In the genomic region with DNA sequence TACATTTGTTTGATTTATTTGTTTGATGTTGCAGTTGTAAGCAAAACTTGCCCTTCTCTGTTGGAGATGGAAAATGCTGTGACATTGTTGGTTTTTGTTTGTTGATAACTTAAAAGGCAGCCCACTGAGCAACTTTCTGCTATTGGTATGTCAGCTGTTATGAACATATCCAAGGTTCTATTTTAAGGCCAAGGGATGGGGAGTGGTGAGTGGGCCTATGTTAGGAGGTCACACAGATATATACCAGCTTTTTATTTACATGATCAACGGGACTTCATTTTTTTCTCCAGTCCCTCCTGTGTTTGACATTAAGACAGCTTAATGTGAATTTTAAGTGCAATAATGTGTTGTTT, we compare ENCODE assay signal across 12 cellular contexts. TPM values are rescaled to one million over a fixed set of nuclear protein-coding genes. Genes with fewer than 3 reads are reported as not detected.
A peak's percentile ranks its signal among the peaks of the same experiment; 100 is the strongest.
DNase-seq lines count a peak whose midpoint lies in the region; ATAC-seq and TF ChIP-seq lines count a peak whose summit lies in the region.
"Had no signal": no experiment of that assay in that cellular context is flagged by ENCODE, and none has a peak within 500 bp of the region (broad histone marks: within the 10 kb centered on the region; RNA-seq: fewer than 3 reads in every experiment).

No MANE protein-coding gene starts in this region.

- H3K27ac ChIP-seq in left lung (peak overlapping the region; percentile 10 to 57), stomach (peak overlapping the region in 4 of 5 donors; percentile 96 to 100 (median 98)), Peyer's patch (no peak overlapping the region)

- peaks cover 27 to 82% of the 10 kb centered on the region in 2 donors for H3K4me1 ChIP-seq in left lung
- H3K4me1 ChIP-seq in stomach = peaks cover 18 to 84% (median 55%) of the 10 kb centered on the region in 4 donors
- peaks cover 0 to 12% (median 3%) of the 10 kb centered on the region in 4 donors for H3K4me1 ChIP-seq in Peyer's patch

- POLR2A ChIA-PET in MCF 10A (lab: Yijun Ruan, JAX) = interaction anchor here (1.0 to 7.1 kb wide), 3 partner anchors 8 to 536 kb away, joined by 3 to 45 read pairs (median 11); no protein-coding TSS in a partner anchor

- BruUV-seq in MCF 10A (replicated peaks; lab: Mats Ljungman, UMichigan) = no TSS peak

- H3K4me3 ChIP-seq in left lung = peak overlapping the region in 1 of 2 donors; percentile 18
- peak overlapping the region in 1 of 4 donors; percentile 19 for H3K4me3 ChIP-seq in stomach
- no peak overlapping the region for H3K4me3 ChIP-seq in Peyer's patch

- H3K27ac Mint-ChIP-seq in HFFc6 (peak overlapping the region; percentile 66), MCF 10A (ENCODE audit: low read depth, unreplicated experiment) (peak overlapping the region; percentile 93)

- H3K4me3 Mint-ChIP-seq in HFFc6 (peak overlapping the region; percentile 78), MCF 10A (ENCODE audit: unreplicated experiment) (peak overlapping the region; percentile 96)

- CTCF ChIA-PET in MCF 10A (lab: Yijun Ruan, JAX) = interaction anchor here (0.6 to 2.0 kb wide), 6 partner anchors 26 to 1508 kb away, joined by 3 to 9 read pairs (median 5); no protein-coding TSS in a partner anchor

- H3K4me1 Mint-ChIP-seq in HFFc6 (ENCODE audit: low read depth) (peaks cover 73% of the 10 kb centered on the region), MCF 10A (ENCODE audit: insufficient read depth, unreplicated experiment) (peaks cover 30% of the 10 kb centered on the region)

- no peak for TF ChIP-seq CTCF in HFFc6 (IDR thresholded peaks at IDR 0.05)
- TF ChIP-seq CTCF in MCF 10A (IDR thresholded peaks at IDR 0.05; ENCODE audit: unreplicated experiment) = no peak
- TF ChIP-seq CTCF in left lung (IDR thresholded peaks at IDR 0.05) = no peak
- no peak for TF ChIP-seq CTCF in stomach (IDR thresholded peaks at IDR 0.05)
- no peak for TF ChIP-seq CTCF in Peyer's patch (IDR thresholded peaks at IDR 0.05)

- H3K9me3 ChIP-seq in left lung (no peaks in the 10 kb centered on the region), stomach (no peaks in the 10 kb centered on the region), Peyer's patch (no peaks in the 10 kb centered on the region)

- TF ChIP-seq POLR2A in stomach (IDR thresholded peaks at IDR 0.05) (no peak), Peyer's patch (IDR thresholded peaks at IDR 0.05) (no peak)

- H3K27me3 ChIP-seq in left lung (no peaks in the 10 kb centered on the region), stomach (no peaks in the 10 kb centered on the region), Peyer's patch (no peaks in the 10 kb centered on the region)

- H3K36me3 ChIP-seq in left lung (no peaks in the 10 kb centered on the region), stomach (no peaks in the 10 kb centered on the region), Peyer's patch (no peaks in the 10 kb centered on the region)

- H3K9me3 Mint-ChIP-seq in HFFc6 (no peaks in the 10 kb centered on the region), MCF 10A (ENCODE audit: unreplicated experiment) (no peaks in the 10 kb centered on the region)

- H3K36me3 Mint-ChIP-seq in HFFc6 (ENCODE audit: low read depth) (peaks cover 9% of the 10 kb centered on the region), MCF 10A (ENCODE audit: insufficient read depth, unreplicated experiment) (peaks cover 18% of the 10 kb centered on the region)

- 9 to 37% (median 21%) methylated on average over 1 of the region's 1 CpG for WGBS in stomach, 5 donors

- DNase-seq in HFFc6 = no peak
- no peak for DNase-seq in MCF 10A (ENCODE audit: unreplicated experiment)
- DNase-seq in left lung = no peak
- DNase-seq in stomach = no peak
- no peak for DNase-seq in effector CD8-positive, alpha-beta T cell (lab: John Stamatoyannopoulos, UW)
- no peak for DNase-seq in Peyer's patch
- DNase-seq: anterior cingulate cortex, DMS53, NCI-H1694 treated with DMSO at 0.1 percent for 48 hours, occipital lobe had no signal

- no peak for TF ChIP-seq EP300 in stomach (IDR thresholded peaks at IDR 0.05)

- H3K27me3 Mint-ChIP-seq in HFFc6 (ENCODE audit: insufficient read depth) (no peaks in the 10 kb centered on the region), MCF 10A (ENCODE audit: insufficient read depth, unreplicated experiment) (no peaks in the 10 kb centered on the region)

- intact Hi-C loops in MCF 10A (cut with micrococcal nuclease) (loop anchor here (10.0 kb wide), 2 partner anchors 375 to 1635 kb away; no protein-coding TSS in a partner anchor), left lung (cut with DNase I) (no loop called here), stomach (cut with DNase I; ENCODE audit: low total_unique reads) (loop anchor here (10.0 kb wide), 1 partner anchor 535 kb away; no protein-coding TSS in a partner anchor)

- ATAC-seq in left lung (no peak), GM18498 (IDR thresholded peaks at IDR 0.05; ENCODE audit: unreplicated experiment) (no peak), HG02981 (IDR thresholded peaks at IDR 0.05; ENCODE audit: unreplicated experiment) (no peak)

RNA-seq across cellular contexts. Expression of gene QKI, which starts 5.8 kb away (rescaled TPM):
- total RNA-seq in HFFc6 (2021; fragmentation: NEBNext Ultra II Directional; extraction: Animal tissue kit (Norgen Biotek cat#: 25700)) = 10 to 100 TPM; 71.3 to 90.5 (median 85.1) TPM
- 272 and 295 TPM in 2 replicates for total RNA-seq in MCF 10A (2022)
- total RNA-seq in left lung = 100 to 1,000 TPM; 162 to 195 TPM
- 100 to 1,000 TPM in 2 of 5 donors, 10 to 100 TPM in 3; 13.9 to 261 (median 76.7) TPM for total RNA-seq in stomach
- 10 to 100 TPM in 2 of 3 donors, 1 to 10 TPM in 1; 8.0 to 25.5 (median 20.2) TPM for polyA plus RNA-seq in stomach
- 100 to 1,000 TPM in 1 of 4 donors, 10 to 100 TPM in 2, 1 to 10 TPM in 1; 8.4 to 107 (median 37.1) TPM for total RNA-seq in Peyer's patch

Comparison
In these comparisons a context has a peak if more than half of its experiments do, and no peak if none do; other contexts are left out.
1. H3K27ac ChIP-seq: peak in left lung (2 of 2) and stomach (4 of 5); none in Peyer's patch (0 of 4).
2. intact Hi-C loops: an anchor here in MCF 10A (10.0 kb wide) and stomach (10.0 kb wide); none called in left lung.